Comparison of ENCODE assay signal across 1 cellular context in genomic region chr21:32794643-32795042, GRCh38.
A peak's percentile ranks its signal among the peaks of the same experiment; 100 is the strongest.
TF ChIP-seq lines count a peak whose summit lies in the region.

No MANE protein-coding gene starts in this region.

TF ChIP-seq in HepG2, 621 proteins besides CTCF, POLR2A, EP300 and RAD21:
- peak in 1 of 2 experiments; percentile 38; a peak in 1 of 4 replicates for TF ChIP-seq REST (IDR thresholded peaks at IDR 0.05; ENCODE audit: borderline replicate concordance in 1 of 2, low read depth in 1 of 2, low read length in 2 of 2)
- TF ChIP-seq CEBPB (IDR thresholded peaks at IDR 0.05; ENCODE audit: borderline replicate concordance, low read depth, low read length) = peak; percentile 68
- peak; percentile 14; the same call in 1 of the 2 replicates for TF ChIP-seq FOXA3 (CRISPR knock-in tag; IDR thresholded peaks at IDR 0.05)
- peak; percentile 40; the same call in 1 of the 2 replicates for TF ChIP-seq ZNF281 (CRISPR knock-in tag; IDR thresholded peaks at IDR 0.05; ENCODE audit: borderline replicate concordance)
- no peak for TF ChIP-seq CREB3 (CRISPR knock-in tag; IDR thresholded peaks at IDR 0.05)
- TF ChIP-seq, protein P1, sequence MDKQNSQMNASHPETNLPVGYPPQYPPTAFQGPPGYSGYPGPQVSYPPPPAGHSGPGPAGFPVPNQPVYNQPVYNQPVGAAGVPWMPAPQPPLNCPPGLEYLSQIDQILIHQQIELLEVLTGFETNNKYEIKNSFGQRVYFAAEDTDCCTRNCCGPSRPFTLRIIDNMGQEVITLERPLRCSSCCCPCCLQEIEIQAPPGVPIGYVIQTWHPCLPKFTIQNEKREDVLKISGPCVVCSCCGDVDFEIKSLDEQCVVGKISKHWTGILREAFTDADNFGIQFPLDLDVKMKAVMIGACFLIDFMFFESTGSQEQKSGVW (CRISPR knock-in tag; IDR thresholded peaks at IDR 0.05; ENCODE audit: borderline replicate concordance) = no peak
- no peak for TF ChIP-seq ZNF768 (CRISPR knock-in tag; IDR thresholded peaks at IDR 0.05)
- TF ChIP-seq TEAD3 (CRISPR knock-in tag; optimal IDR thresholded peaks at IDR 0.05; ENCODE audit: borderline replicate concordance) = peak; percentile 57
- TF ChIP-seq YEATS4 (CRISPR knock-in tag; IDR thresholded peaks at IDR 0.05; ENCODE audit: borderline replicate concordance) = no peak
- TF ChIP-seq CEBPG (CRISPR knock-in tag; IDR thresholded peaks at IDR 0.05) = peak; percentile 48; the same call in 1 of the 2 replicates
- TF ChIP-seq ZNF75D (CRISPR knock-in tag; IDR thresholded peaks at IDR 0.05; ENCODE audit: borderline replicate concordance) = no peak
- TF ChIP-seq FOXO1 (CRISPR knock-in tag; IDR thresholded peaks at IDR 0.05) = no peak
- no peak for TF ChIP-seq ZEB1 (IDR thresholded peaks at IDR 0.05; ENCODE audit: insufficient replicate concordance, low read depth)
- no peak for TF ChIP-seq FLYWCH1 (CRISPR knock-in tag; IDR thresholded peaks at IDR 0.05)
- 0 out of 2 replicates have a peak, but pooled peaks have one; percentile 18 for TF ChIP-seq SOX5 (CRISPR knock-in tag; IDR thresholded peaks at IDR 0.05; ENCODE audit: borderline replicate concordance)
- TF ChIP-seq ELF3 (CRISPR knock-in tag; IDR thresholded peaks at IDR 0.05) = 0 out of 2 replicates have a peak, but pooled peaks have one; percentile 27
- TF ChIP-seq GATAD2A (CRISPR knock-in tag; IDR thresholded peaks at IDR 0.05) = 0 out of 2 replicates have a peak, but pooled peaks have one; percentile 10
- TF ChIP-seq ATM (IDR thresholded peaks at IDR 0.05; ENCODE audit: borderline replicate concordance) = no peak
- TF ChIP-seq SOX13 (IDR thresholded peaks at IDR 0.05) = no peak
- peak in 1 of 2 experiments; percentile 29; a peak in 1 of 4 replicates for TF ChIP-seq SOX13 (CRISPR knock-in tag; conservative IDR thresholded peaks at IDR 0.05 in 1 of 2, IDR thresholded peaks at IDR 0.05 in 1 of 2)
- 0 out of 2 replicates have a peak, but pooled peaks have one; percentile 26 for TF ChIP-seq ELF1 (CRISPR knock-in tag; IDR thresholded peaks at IDR 0.05)
